In genomic region chr2:43221660-43222471, GRCh38 we compare ENCODE assay signal across 8 cellular contexts. TPM values are rescaled to one million over a fixed set of nuclear protein-coding genes. Genes with fewer than 3 reads are reported as not detected.
A peak's percentile ranks its signal among the peaks of the same experiment; 100 is the strongest.
DNase-seq lines count a peak whose midpoint lies in the region; ATAC-seq and TF ChIP-seq lines count a peak whose summit lies in the region.

No MANE protein-coding gene starts in this region.

- peaks cover 7% of the 10 kb centered on the region; the same call in 1 of the 2 replicates for H4K20me1 ChIP-seq in DOHH2 (ENCODE audit: control insufficient read depth, insufficient read depth, low read depth, low read length)

- H3K4me1 Mint-ChIP-seq in T-helper 1 cell treated with Interleukin-12 subunit alpha and Interleukin-12 subunit beta and Interleukin-4 antibody, amounts not matched to agents 30 μg/mL and 1 μg/mL, for 36 hours (ENCODE audit: low read depth) = peaks cover 42% of the 10 kb centered on the region

- H3K4me2 ChIP-seq in DOHH2 (ENCODE audit: low read length) = peak overlapping the region; percentile 84

- H3K4me3 ChIP-seq in DOHH2 (ENCODE audit: low read length) (peak overlapping the region; percentile 93), MG63 (peak overlapping the region; percentile 70), body of pancreas (no peak overlapping the region), psoas muscle (peak overlapping the region; percentile 75)

- no peaks in the 10 kb centered on the region for H3K9me3 Mint-ChIP-seq in T-helper 1 cell treated with Interleukin-12 subunit alpha and Interleukin-12 subunit beta and Interleukin-4 antibody, amounts not matched to agents 30 μg/mL and 1 μg/mL, for 36 hours

- no peaks in the 10 kb centered on the region for H3K9me3 ChIP-seq in DOHH2 (ENCODE audit: control insufficient read depth, insufficient read depth, low read length)
- H3K9me3 ChIP-seq in MG63 = no peaks in the 10 kb centered on the region
- no peaks in the 10 kb centered on the region for H3K9me3 ChIP-seq in body of pancreas
- no peaks in the 10 kb centered on the region for H3K9me3 ChIP-seq in psoas muscle

- DNase-seq in MG63 = peak; percentile 91
- peak; percentile 80 to 91 (median 88) for DNase-seq in body of pancreas
- DNase-seq in hippocampal formation (lab: John Stamatoyannopoulos, UW) = peak; percentile 85 to 91
- DNase-seq in psoas muscle = peak; percentile 90 to 95

- H3K36me3 ChIP-seq in DOHH2 (ENCODE audit: control insufficient read depth, low read length) (peaks cover 55% of the 10 kb centered on the region), MG63 (peaks cover 51% of the 10 kb centered on the region), body of pancreas (replicated peaks in 1 of 2; ENCODE audit: insufficient read depth in 1 of 2, low read depth in 2 of 2) (peaks cover 0 to 8% of the 10 kb centered on the region in 2 donors), psoas muscle (ENCODE audit: insufficient read depth in 1 of 2, low read depth in 1 of 2) (peaks cover 7 to 34% of the 10 kb centered on the region in 2 donors)

- H3K79me2 ChIP-seq in DOHH2 (ENCODE audit: control insufficient read depth, low read length) = peaks cover 58% of the 10 kb centered on the region

- H3K36me3 Mint-ChIP-seq in T-helper 1 cell treated with Interleukin-12 subunit alpha and Interleukin-12 subunit beta and Interleukin-4 antibody, amounts not matched to agents 30 μg/mL and 1 μg/mL, for 36 hours (ENCODE audit: low read depth) = peaks cover 38% of the 10 kb centered on the region

- peak; percentile 5 for ATAC-seq in body of pancreas
- ATAC-seq in psoas muscle = peak; percentile 42 to 53 (median 46)
- no peak for ATAC-seq in GM21515 (IDR thresholded peaks at IDR 0.05; ENCODE audit: unreplicated experiment)
- ATAC-seq in HG03139 (IDR thresholded peaks at IDR 0.05; ENCODE audit: unreplicated experiment) = no peak

- 0 to 1% methylated on average over 7 to 8 of the region's 8 CpGs for WGBS in body of pancreas, 2 donors
- WGBS in psoas muscle, 3 donors = 0 to 1% (median 0%) methylated on average over 8 of the region's 8 CpGs

- H3K27ac ChIP-seq in DOHH2 (ENCODE audit: low read depth, low read length) (peak overlapping the region; percentile 95), body of pancreas (peak overlapping the region; percentile 88 to 98 (median 97)), psoas muscle (peak overlapping the region; percentile 91)

- H3K4me3 Mint-ChIP-seq in T-helper 1 cell treated with Interleukin-12 subunit alpha and Interleukin-12 subunit beta and Interleukin-4 antibody, amounts not matched to agents 30 μg/mL and 1 μg/mL, for 36 hours = peak overlapping the region; percentile 96

- intact Hi-C loops in body of pancreas (cut with DNase I) = no loop called here
- intact Hi-C loops in psoas muscle (cut with DNase I) = loop anchor here in 1 of 2 donors (5.0 kb wide), 1 partner anchor 135 kb away; no protein-coding TSS in a partner anchor

- peak overlapping the region; percentile 88 for H3K27ac Mint-ChIP-seq in T-helper 1 cell treated with Interleukin-12 subunit alpha and Interleukin-12 subunit beta and Interleukin-4 antibody, amounts not matched to agents 30 μg/mL and 1 μg/mL, for 36 hours

- TF ChIP-seq POLR2A in body of pancreas (IDR thresholded peaks at IDR 0.05) = peak; percentile 41 to 72 (median 66)

- H3K27me3 ChIP-seq in DOHH2 (ENCODE audit: control insufficient read depth, low read length) (no peaks in the 10 kb centered on the region), MG63 (no peaks in the 10 kb centered on the region), body of pancreas (no peaks in the 10 kb centered on the region), psoas muscle (ENCODE audit: insufficient read depth in 3 of 3, low read length in 2 of 3) (no peaks in the 10 kb centered on the region)

- no peaks in the 10 kb centered on the region for H3K9me2 ChIP-seq in DOHH2 (replicated peaks; ENCODE audit: control insufficient read depth, low read length)

- H3K4me1 ChIP-seq in DOHH2 (ENCODE audit: control insufficient read depth, low read length) (peaks cover 62% of the 10 kb centered on the region), body of pancreas (peaks cover 58% of the 10 kb centered on the region), psoas muscle (peaks cover 48% of the 10 kb centered on the region)

- H3F3A ChIP-seq in DOHH2 (ENCODE audit: control insufficient read depth, insufficient read depth) = peaks cover 62% of the 10 kb centered on the region

- no peaks in the 10 kb centered on the region for H3K27me3 Mint-ChIP-seq in T-helper 1 cell treated with Interleukin-12 subunit alpha and Interleukin-12 subunit beta and Interleukin-4 antibody, amounts not matched to agents 30 μg/mL and 1 μg/mL, for 36 hours (ENCODE audit: low read depth)

- TF ChIP-seq CTCF in DOHH2 (IDR thresholded peaks at IDR 0.05; ENCODE audit: low read depth, low read length, poor library complexity, severe bottlenecking) = no peak
- peak in 1 of 7 experiments; percentile 6 for TF ChIP-seq CTCF in body of pancreas (IDR thresholded peaks at IDR 0.05)
- no peak for TF ChIP-seq CTCF in psoas muscle (IDR thresholded peaks at IDR 0.05)

RNA-seq across cellular contexts. Expression of gene ZFP36L2, which starts 4.5 kb away (rescaled TPM):
- total RNA-seq in MG63 (2014; rRNA removed; shearing (Covaris generic); ENCODE audit: low replicate concordance) = 9.6 and 19.7 TPM in 2 replicates
- total RNA-seq in body of pancreas (100 to 1,000 TPM in 1 of 2 donors, 10 to 100 TPM in 1; 57.1 to 116 TPM), psoas muscle (100 to 1,000 TPM in 1 of 4 donors, 10 to 100 TPM in 3; 48.9 to 103 (median 71.4) TPM)
- polyA plus RNA-seq in psoas muscle = 10 to 100 TPM; 26.3 to 36.7 (median 34.5) TPM

Comparison
In these comparisons a context has a peak if more than half of its experiments do, and no peak if none do; other contexts are left out.
1. H3K4me3 ChIP-seq: peak in DOHH2 (single experiment), MG63 (single experiment) and psoas muscle (single experiment); none in body of pancreas (0 of 2).
2. ATAC-seq: peak in body of pancreas (single experiment) and psoas muscle (4 of 4); none in GM21515 (single experiment) and HG03139 (single experiment).
3. Peak in every context shown above with its lines, with median percentiles within 50 percentile points of each other: H3K27ac ChIP-seq and DNase-seq.